2 cellular contexts compared by ENCODE assay signal in genomic region chr22:42961815-42962214, GRCh38.
TF ChIP-seq lines count a peak whose summit lies in the region.

No MANE protein-coding gene starts in this region.

TF ChIP-seq in A549, 52 proteins besides CTCF, POLR2A, EP300 and RAD21 (continued from another document):
- TF ChIP-seq HMGXB4 (CRISPR knock-in tag; IDR thresholded peaks at IDR 0.05; ENCODE audit: borderline replicate concordance), result no peak
- no peak for TF ChIP-seq HEYL (CRISPR knock-in tag; IDR thresholded peaks at IDR 0.05)
- no peak for TF ChIP-seq HOXB13 (CRISPR knock-in tag; IDR thresholded peaks at IDR 0.05; ENCODE audit: low read depth)
- TF ChIP-seq ZSCAN20 (CRISPR knock-in tag; IDR thresholded peaks at IDR 0.05), result no peak
- TF ChIP-seq KDM5A (IDR thresholded peaks at IDR 0.05), result no peak
- no peak for TF ChIP-seq ZNF302 (CRISPR knock-in tag; IDR thresholded peaks at IDR 0.05)

TF ChIP-seq in K562, 482 proteins besides CTCF, POLR2A, EP300 and RAD21 (continued from another document):
- no peak for TF ChIP-seq NFXL1 (CRISPR knock-in tag; IDR thresholded peaks at IDR 0.05)
